Comparison of ENCODE assay signal across 13 cellular contexts in genomic region chrX:150202641-150203248, GRCh38.
DNase-seq lines count a peak whose midpoint lies in the region; ATAC-seq and TF ChIP-seq lines count a peak whose summit lies in the region.
"Had no signal": no experiment of that assay in that cellular context is flagged by ENCODE, and none has a peak within 500 bp of the region (broad histone marks: within the 10 kb centered on the region; RNA-seq: fewer than 3 reads in every experiment).

No MANE protein-coding gene starts in this region.

- H3K27me3 Mint-ChIP-seq in chondrocyte (ENCODE audit: low read depth): no peaks in the 10 kb centered on the region
- H3K27me3 Mint-ChIP-seq: B cell; central memory CD8-positive, alpha-beta T cell had no signal

- TF ChIP-seq CTCF in chondrocyte (IDR thresholded peaks at IDR 0.05) (no peak), lower leg skin (IDR thresholded peaks at IDR 0.05) (no peak)

- intact Hi-C loops in lower leg skin (cut with DNase I; ENCODE audit: low total_unique reads): no loop called here

- H3K4me3 ChIP-seq in lower leg skin (ENCODE audit: low read depth, poor library complexity, severe bottlenecking): no peak overlapping the region
- H3K4me3 ChIP-seq: GM23338, Peyer's patch had no signal

- 48 to 56% methylated on average over 11 of the region's 11 CpGs for WGBS in lower leg skin, 2 donors

- peaks cover 35% of the 10 kb centered on the region for H3K4me1 Mint-ChIP-seq in chondrocyte (ENCODE audit: low read depth)
- H3K4me1 Mint-ChIP-seq: B cell; central memory CD8-positive, alpha-beta T cell; GM23338 had no signal

- peak overlapping the region; percentile 55 for H3K27ac Mint-ChIP-seq in chondrocyte (ENCODE audit: unreplicated experiment)
- H3K27ac Mint-ChIP-seq: B cell, GM23338 had no signal

- ATAC-seq in HG03175 (IDR thresholded peaks at IDR 0.05; ENCODE audit: unreplicated experiment): no peak
- ATAC-seq in GM19395 (IDR thresholded peaks at IDR 0.05; ENCODE audit: unreplicated experiment): no peak
- no peak for ATAC-seq in HG02870 (IDR thresholded peaks at IDR 0.05; ENCODE audit: unreplicated experiment)
- ATAC-seq: GM23338 had no signal

- no peaks in the 10 kb centered on the region for H3K36me3 Mint-ChIP-seq in chondrocyte (ENCODE audit: low read depth)

- peak; percentile 58 for DNase-seq in AG08395 (ENCODE audit: low spot score)
- DNase-seq in LHCN-M2 (ENCODE audit: low read depth): peak; percentile 52
- no peak for DNase-seq in chondrocyte (ENCODE audit: low spot score)
- DNase-seq in lower leg skin (ENCODE audit: low spot score in 2 of 2): peak; percentile 29 to 78
- DNase-seq in activated CD4-positive, alpha-beta T cell treated with anti-CD3 and anti-CD28 coated beads for 1 hour: no peak
- DNase-seq: hippocampal formation, Peyer's patch had no signal

- H3K9me3 Mint-ChIP-seq in chondrocyte (ENCODE audit: low read depth): peaks cover 14% of the 10 kb centered on the region
- H3K9me3 Mint-ChIP-seq: central memory CD8-positive, alpha-beta T cell; GM23338 had no signal

- no peak for TF ChIP-seq POLR2A in lower leg skin (IDR thresholded peaks at IDR 0.05)

- H3K4me3 Mint-ChIP-seq in chondrocyte (ENCODE audit: unreplicated experiment): no peak overlapping the region
- H3K4me3 Mint-ChIP-seq: B cell; central memory CD8-positive, alpha-beta T cell; GM23338 had no signal

Comparison
In these comparisons a context has a peak if more than half of its experiments do, and no peak if none do; other contexts are left out.
1. DNase-seq: peak in AG08395 (single experiment), LHCN-M2 (single experiment) and lower leg skin (2 of 2); none in chondrocyte (single experiment) and activated CD4-positive, alpha-beta T cell treated with anti-CD3 and anti-CD28 coated beads for 1 hour (single experiment).